In the genomic region with DNA sequence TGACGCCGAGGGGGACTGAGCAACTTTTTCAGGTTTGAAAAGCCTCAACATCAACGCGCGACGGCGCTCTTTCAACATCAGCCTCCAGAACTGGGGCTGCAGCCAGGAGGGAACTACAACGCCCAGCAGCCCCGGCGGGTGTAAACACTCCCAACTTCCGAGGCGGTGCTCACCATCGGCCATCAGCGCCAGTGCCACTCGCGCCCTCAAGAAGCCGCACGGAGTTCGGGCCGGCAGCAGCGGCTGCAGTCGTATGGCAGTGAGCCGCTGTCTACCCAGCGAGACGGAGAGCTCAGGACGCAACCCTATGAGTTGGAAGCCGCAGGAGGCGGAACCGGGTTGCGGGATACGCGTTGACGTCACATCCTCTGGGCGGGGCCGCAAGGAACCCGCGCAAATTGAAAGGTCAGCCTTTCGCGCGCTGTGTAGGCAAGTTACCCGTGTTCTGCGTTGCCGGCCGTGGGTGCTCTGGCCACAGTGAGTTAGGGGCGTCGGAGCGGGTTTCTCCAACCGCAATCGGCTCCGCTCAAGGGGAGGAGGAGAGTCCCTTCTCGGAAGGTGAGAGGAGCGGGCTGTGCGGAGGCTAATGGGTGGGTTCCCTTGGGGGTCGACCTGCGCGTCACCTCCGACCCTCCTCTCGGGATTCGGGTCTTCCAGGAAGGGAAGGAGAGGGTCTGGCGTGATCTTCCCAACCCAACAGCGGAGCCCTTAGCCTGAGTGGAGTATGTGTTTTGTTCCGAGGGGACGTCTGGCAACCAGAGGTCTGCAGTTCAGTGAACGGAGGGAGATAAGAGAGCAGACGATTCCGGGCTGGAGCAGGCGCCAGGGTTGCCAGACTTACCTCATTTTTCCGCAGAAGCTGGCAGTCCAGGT, we compare ENCODE assay signal across 1 cellular context.
TF ChIP-seq lines count a peak whose summit lies in the region.

A gene (plus strand): TSS at position 409 of the 873 bp plus-strand sequence. CDS start 2,222 bp downstream, outside the sequence.

TF ChIP-seq in HEK293, 187 proteins besides CTCF, POLR2A, EP300 and RAD21 (continued from another document and continues in another):
- TF ChIP-seq ZNF610 (tag by site-specific recombination; IDR thresholded peaks at IDR 0.05; ENCODE audit: borderline replicate concordance) (peak; percentile 52; the same call in 1 of the 2 replicates), EGR2 (tag by site-specific recombination; IDR thresholded peaks at IDR 0.05; ENCODE audit: low read depth) (peak; percentile 68), ZNF664 (tag by site-specific recombination; IDR thresholded peaks at IDR 0.05) (no peak), KLF16 (tag by site-specific recombination; IDR thresholded peaks at IDR 0.05) (peak; percentile 93), KLF10 (tag by site-specific recombination; IDR thresholded peaks at IDR 0.05) (no peak; the same call in 1 of the 2 replicates), SP2 (tag by site-specific recombination; IDR thresholded peaks at IDR 0.05) (peak; percentile 98), ZNF571 (tag by site-specific recombination; IDR thresholded peaks at IDR 0.05) (no peak), ZNF558 (tag by site-specific recombination; IDR thresholded peaks at IDR 0.05) (no peak), KLF1 (tag by site-specific recombination; IDR thresholded peaks at IDR 0.05) (peak; percentile 91), RBAK (tag by site-specific recombination; IDR thresholded peaks at IDR 0.05) (no peak), ZNF600 (tag by site-specific recombination; IDR thresholded peaks at IDR 0.05) (peak; percentile 97), ZNF133 (tag by site-specific recombination; IDR thresholded peaks at IDR 0.05) (no peak), ZBTB8A (tag by site-specific recombination; IDR thresholded peaks at IDR 0.05) (peak; percentile 86), ZNF2 (tag by site-specific recombination; IDR thresholded peaks at IDR 0.05) (peak; percentile 93), PRDM1 (tag by site-specific recombination; IDR thresholded peaks at IDR 0.05) (0 out of 2 replicates have a peak, but pooled peaks have one; percentile 4), SETDB1 (IDR thresholded peaks at IDR 0.05; ENCODE audit: insufficient read length, low read length) (no peak), ZNF416 (tag by site-specific recombination; IDR thresholded peaks at IDR 0.05) (no peak), ZNF157 (tag by site-specific recombination; IDR thresholded peaks at IDR 0.05) (no peak), IKZF3 (tag by site-specific recombination; IDR thresholded peaks at IDR 0.05) (no peak), REPIN1 (tag by site-specific recombination; IDR thresholded peaks at IDR 0.05; ENCODE audit: low read depth) (peak; percentile 95; the same call in 1 of the 2 replicates), ZNF146 (tag by site-specific recombination; IDR thresholded peaks at IDR 0.05) (peak; percentile 45), ZBTB17 (tag by site-specific recombination; IDR thresholded peaks at IDR 0.05) (peak; percentile 100), ZNF24 (tag by site-specific recombination; IDR thresholded peaks at IDR 0.05) (peak; percentile 76), ZNF843 (tag by site-specific recombination; IDR thresholded peaks at IDR 0.05) (peak; percentile 69), GLIS2 (tag by site-specific recombination; IDR thresholded peaks at IDR 0.05) (peak; percentile 91), KLF7 (tag by site-specific recombination; IDR thresholded peaks at IDR 0.05; ENCODE audit: borderline replicate concordance) (peak; percentile 88; the same call in 1 of the 2 replicates)
- TF ChIP-seq, protein P1, sequence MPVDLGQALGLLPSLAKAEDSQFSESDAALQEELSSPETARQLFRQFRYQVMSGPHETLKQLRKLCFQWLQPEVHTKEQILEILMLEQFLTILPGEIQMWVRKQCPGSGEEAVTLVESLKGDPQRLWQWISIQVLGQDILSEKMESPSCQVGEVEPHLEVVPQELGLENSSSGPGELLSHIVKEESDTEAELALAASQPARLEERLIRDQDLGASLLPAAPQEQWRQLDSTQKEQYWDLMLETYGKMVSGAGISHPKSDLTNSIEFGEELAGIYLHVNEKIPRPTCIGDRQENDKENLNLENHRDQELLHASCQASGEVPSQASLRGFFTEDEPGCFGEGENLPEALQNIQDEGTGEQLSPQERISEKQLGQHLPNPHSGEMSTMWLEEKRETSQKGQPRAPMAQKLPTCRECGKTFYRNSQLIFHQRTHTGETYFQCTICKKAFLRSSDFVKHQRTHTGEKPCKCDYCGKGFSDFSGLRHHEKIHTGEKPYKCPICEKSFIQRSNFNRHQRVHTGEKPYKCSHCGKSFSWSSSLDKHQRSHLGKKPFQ (tag by site-specific recombination; IDR thresholded peaks at IDR 0.05): peak; percentile 100
- TF ChIP-seq, protein P2, sequence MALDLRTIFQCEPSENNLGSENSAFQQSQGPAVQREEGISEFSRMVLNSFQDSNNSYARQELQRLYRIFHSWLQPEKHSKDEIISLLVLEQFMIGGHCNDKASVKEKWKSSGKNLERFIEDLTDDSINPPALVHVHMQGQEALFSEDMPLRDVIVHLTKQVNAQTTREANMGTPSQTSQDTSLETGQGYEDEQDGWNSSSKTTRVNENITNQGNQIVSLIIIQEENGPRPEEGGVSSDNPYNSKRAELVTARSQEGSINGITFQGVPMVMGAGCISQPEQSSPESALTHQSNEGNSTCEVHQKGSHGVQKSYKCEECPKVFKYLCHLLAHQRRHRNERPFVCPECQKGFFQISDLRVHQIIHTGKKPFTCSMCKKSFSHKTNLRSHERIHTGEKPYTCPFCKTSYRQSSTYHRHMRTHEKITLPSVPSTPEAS (tag by site-specific recombination; IDR thresholded peaks at IDR 0.05): peak; percentile 44; the same call in 1 of the 2 replicates
- TF ChIP-seq, protein P3, sequence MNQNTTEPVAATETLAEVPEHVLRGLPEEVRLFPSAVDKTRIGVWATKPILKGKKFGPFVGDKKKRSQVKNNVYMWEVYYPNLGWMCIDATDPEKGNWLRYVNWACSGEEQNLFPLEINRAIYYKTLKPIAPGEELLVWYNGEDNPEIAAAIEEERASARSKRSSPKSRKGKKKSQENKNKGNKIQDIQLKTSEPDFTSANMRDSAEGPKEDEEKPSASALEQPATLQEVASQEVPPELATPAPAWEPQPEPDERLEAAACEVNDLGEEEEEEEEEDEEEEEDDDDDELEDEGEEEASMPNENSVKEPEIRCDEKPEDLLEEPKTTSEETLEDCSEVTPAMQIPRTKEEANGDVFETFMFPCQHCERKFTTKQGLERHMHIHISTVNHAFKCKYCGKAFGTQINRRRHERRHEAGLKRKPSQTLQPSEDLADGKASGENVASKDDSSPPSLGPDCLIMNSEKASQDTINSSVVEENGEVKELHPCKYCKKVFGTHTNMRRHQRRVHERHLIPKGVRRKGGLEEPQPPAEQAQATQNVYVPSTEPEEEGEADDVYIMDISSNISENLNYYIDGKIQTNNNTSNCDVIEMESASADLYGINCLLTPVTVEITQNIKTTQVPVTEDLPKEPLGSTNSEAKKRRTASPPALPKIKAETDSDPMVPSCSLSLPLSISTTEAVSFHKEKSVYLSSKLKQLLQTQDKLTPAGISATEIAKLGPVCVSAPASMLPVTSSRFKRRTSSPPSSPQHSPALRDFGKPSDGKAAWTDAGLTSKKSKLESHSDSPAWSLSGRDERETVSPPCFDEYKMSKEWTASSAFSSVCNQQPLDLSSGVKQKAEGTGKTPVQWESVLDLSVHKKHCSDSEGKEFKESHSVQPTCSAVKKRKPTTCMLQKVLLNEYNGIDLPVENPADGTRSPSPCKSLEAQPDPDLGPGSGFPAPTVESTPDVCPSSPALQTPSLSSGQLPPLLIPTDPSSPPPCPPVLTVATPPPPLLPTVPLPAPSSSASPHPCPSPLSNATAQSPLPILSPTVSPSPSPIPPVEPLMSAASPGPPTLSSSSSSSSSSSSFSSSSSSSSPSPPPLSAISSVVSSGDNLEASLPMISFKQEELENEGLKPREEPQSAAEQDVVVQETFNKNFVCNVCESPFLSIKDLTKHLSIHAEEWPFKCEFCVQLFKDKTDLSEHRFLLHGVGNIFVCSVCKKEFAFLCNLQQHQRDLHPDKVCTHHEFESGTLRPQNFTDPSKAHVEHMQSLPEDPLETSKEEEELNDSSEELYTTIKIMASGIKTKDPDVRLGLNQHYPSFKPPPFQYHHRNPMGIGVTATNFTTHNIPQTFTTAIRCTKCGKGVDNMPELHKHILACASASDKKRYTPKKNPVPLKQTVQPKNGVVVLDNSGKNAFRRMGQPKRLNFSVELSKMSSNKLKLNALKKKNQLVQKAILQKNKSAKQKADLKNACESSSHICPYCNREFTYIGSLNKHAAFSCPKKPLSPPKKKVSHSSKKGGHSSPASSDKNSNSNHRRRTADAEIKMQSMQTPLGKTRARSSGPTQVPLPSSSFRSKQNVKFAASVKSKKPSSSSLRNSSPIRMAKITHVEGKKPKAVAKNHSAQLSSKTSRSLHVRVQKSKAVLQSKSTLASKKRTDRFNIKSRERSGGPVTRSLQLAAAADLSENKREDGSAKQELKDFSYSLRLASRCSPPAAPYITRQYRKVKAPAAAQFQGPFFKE (tag by site-specific recombination; IDR thresholded peaks at IDR 0.05; ENCODE audit: borderline replicate concordance): peak; percentile 72; the same call in 1 of the 2 replicates
- TF ChIP-seq, protein P4, sequence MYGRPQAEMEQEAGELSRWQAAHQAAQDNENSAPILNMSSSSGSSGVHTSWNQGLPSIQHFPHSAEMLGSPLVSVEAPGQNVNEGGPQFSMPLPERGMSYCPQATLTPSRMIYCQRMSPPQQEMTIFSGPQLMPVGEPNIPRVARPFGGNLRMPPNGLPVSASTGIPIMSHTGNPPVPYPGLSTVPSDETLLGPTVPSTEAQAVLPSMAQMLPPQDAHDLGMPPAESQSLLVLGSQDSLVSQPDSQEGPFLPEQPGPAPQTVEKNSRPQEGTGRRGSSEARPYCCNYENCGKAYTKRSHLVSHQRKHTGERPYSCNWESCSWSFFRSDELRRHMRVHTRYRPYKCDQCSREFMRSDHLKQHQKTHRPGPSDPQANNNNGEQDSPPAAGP (tag by site-specific recombination; IDR thresholded peaks at IDR 0.05): peak; percentile 97
- TF ChIP-seq, protein P5, sequence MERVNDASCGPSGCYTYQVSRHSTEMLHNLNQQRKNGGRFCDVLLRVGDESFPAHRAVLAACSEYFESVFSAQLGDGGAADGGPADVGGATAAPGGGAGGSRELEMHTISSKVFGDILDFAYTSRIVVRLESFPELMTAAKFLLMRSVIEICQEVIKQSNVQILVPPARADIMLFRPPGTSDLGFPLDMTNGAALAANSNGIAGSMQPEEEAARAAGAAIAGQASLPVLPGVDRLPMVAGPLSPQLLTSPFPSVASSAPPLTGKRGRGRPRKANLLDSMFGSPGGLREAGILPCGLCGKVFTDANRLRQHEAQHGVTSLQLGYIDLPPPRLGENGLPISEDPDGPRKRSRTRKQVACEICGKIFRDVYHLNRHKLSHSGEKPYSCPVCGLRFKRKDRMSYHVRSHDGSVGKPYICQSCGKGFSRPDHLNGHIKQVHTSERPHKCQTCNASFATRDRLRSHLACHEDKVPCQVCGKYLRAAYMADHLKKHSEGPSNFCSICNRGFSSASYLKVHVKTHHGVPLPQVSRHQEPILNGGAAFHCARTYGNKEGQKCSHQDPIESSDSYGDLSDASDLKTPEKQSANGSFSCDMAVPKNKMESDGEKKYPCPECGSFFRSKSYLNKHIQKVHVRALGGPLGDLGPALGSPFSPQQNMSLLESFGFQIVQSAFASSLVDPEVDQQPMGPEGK (tag by site-specific recombination; IDR thresholded peaks at IDR 0.05): peak; percentile 57; the same call in 1 of the 2 replicates
- TF ChIP-seq, protein P6, sequence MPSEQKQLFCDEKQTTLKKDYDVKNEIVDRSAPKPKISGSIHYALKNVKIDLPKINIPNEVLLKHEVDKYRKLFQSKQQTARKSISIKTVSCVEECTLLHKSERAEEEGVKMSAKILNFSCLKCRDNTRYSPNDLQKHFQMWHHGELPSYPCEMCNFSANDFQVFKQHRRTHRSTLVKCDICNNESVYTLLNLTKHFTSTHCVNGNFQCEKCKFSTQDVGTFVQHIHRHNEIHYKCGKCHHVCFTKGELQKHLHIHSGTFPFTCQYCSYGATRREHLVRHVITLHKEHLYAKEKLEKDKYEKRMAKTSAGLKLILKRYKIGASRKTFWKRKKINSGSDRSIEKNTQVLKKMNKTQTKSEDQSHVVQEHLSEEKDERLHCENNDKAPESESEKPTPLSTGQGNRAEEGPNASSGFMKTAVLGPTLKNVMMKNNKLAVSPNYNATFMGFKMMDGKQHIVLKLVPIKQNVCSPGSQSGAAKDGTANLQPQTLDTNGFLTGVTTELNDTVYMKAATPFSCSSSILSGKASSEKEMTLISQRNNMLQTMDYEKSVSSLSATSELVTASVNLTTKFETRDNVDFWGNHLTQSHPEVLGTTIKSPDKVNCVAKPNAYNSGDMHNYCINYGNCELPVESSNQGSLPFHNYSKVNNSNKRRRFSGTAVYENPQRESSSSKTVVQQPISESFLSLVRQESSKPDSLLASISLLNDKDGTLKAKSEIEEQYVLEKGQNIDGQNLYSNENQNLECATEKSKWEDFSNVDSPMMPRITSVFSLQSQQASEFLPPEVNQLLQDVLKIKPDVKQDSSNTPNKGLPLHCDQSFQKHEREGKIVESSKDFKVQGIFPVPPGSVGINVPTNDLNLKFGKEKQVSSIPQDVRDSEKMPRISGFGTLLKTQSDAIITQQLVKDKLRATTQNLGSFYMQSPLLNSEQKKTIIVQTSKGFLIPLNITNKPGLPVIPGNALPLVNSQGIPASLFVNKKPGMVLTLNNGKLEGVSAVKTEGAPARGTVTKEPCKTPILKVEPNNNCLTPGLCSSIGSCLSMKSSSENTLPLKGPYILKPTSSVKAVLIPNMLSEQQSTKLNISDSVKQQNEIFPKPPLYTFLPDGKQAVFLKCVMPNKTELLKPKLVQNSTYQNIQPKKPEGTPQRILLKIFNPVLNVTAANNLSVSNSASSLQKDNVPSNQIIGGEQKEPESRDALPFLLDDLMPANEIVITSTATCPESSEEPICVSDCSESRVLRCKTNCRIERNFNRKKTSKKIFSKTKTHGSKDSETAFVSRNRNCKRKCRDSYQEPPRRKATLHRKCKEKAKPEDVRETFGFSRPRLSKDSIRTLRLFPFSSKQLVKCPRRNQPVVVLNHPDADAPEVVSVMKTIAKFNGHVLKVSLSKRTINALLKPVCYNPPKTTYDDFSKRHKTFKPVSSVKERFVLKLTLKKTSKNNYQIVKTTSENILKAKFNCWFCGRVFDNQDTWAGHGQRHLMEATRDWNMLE (tag by site-specific recombination; conservative IDR thresholded peaks at IDR 0.05; ENCODE audit: low read depth): peak; percentile 92
- TF ChIP-seq, protein P7, sequence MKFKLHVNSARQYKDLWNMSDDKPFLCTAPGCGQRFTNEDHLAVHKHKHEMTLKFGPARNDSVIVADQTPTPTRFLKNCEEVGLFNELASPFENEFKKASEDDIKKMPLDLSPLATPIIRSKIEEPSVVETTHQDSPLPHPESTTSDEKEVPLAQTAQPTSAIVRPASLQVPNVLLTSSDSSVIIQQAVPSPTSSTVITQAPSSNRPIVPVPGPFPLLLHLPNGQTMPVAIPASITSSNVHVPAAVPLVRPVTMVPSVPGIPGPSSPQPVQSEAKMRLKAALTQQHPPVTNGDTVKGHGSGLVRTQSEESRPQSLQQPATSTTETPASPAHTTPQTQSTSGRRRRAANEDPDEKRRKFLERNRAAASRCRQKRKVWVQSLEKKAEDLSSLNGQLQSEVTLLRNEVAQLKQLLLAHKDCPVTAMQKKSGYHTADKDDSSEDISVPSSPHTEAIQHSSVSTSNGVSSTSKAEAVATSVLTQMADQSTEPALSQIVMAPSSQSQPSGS (tag by site-specific recombination; IDR thresholded peaks at IDR 0.05; ENCODE audit: low read depth): peak; percentile 97
- TF ChIP-seq, protein P8, sequence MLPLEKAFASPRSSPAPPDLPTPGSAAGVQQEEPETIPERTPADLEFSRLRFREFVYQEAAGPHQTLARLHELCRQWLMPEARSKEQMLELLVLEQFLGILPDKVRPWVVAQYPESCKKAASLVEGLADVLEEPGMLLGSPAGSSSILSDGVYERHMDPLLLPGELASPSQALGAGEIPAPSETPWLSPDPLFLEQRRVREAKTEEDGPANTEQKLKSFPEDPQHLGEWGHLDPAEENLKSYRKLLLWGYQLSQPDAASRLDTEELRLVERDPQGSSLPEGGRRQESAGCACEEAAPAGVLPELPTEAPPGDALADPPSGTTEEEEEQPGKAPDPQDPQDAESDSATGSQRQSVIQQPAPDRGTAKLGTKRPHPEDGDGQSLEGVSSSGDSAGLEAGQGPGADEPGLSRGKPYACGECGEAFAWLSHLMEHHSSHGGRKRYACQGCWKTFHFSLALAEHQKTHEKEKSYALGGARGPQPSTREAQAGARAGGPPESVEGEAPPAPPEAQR (tag by site-specific recombination; IDR thresholded peaks at IDR 0.05): no peak
